ENCODE assay signal across 17 cellular contexts in genomic region chr5:141506381-141507155, GRCh38. TPM values are rescaled to one million over a fixed set of nuclear protein-coding genes. Genes with fewer than 3 reads are reported as not detected.
DNase-seq lines count a peak whose midpoint lies in the region; ATAC-seq and TF ChIP-seq lines count a peak whose summit lies in the region.
"Had no signal": no experiment of that assay in that cellular context is flagged by ENCODE, and none has a peak within 500 bp of the region (broad histone marks: within the 10 kb centered on the region; RNA-seq: fewer than 3 reads in every experiment).

No MANE protein-coding gene starts in this region.

- POLR2A ChIA-PET in AG04450 (lab: Yijun Ruan, JAX): interaction anchor here (0.7 to 4.7 kb wide), 5 partner anchors 12 to 704 kb away, joined by 3 to 40 read pairs (median 23); partner anchors contain the start of gene PCDHGC3
- POLR2A ChIA-PET in OCI-LY7 (lab: Charles Lee): interaction anchor here (0.5 to 17.7 kb wide), 10 partner anchors 9 to 1394 kb away, joined by 3 to 328 read pairs (median 6); partner anchors contain the start of genes PCDHGB3, PCDHGC3, PCDHGC4 and PCDHGC5
- POLR2A ChIA-PET in CD4-positive, alpha-beta T cell (lab: Charles Lee): no interaction called here

- H3K36me3 ChIP-seq in OCI-LY7 (ENCODE audit: insufficient read depth, low read length) (peaks cover 47% of the 10 kb centered on the region), gastroesophageal sphincter (peaks cover 0 to 62% of the 10 kb centered on the region in 2 donors), sigmoid colon (peaks cover 0 to 42% (median 10%) of the 10 kb centered on the region in 4 donors)
- H3K36me3 ChIP-seq: HAP-1 had no signal

- H3K27me3 Mint-ChIP-seq in CD4-positive, alpha-beta T cell: peaks cover 17% of the 10 kb centered on the region
- H3K27me3 Mint-ChIP-seq: activated CD4-positive, alpha-beta memory T cell treated with anti-CD3 and anti-CD28 coated beads, Interleukin-2, amount 10 ng/mL, durations not matched to agents 7 days and 5 days had no signal

- DNase-seq in AG04450 (ENCODE audit: low read depth, low spot score): no peak
- peak; percentile 55 for DNase-seq in OCI-LY7 (ENCODE audit: low spot score)
- DNase-seq in sigmoid colon: no peak
- DNase-seq in medulla oblongata (ENCODE audit: extremely low spot score): no peak
- DNase-seq in CD4-positive, alpha-beta T cell: no peak
- DNase-seq: activated CD4-positive, alpha-beta memory T cell treated with anti-CD3 and anti-CD28 coated beads, Interleukin-2, amount 10 ng/mL, durations not matched to agents 7 days and 5 days; activated gamma-delta T cell; caudate nucleus; DND-41; naive thymus-derived CD8-positive, alpha-beta T cell; PC-9; stimulated activated CD4-positive, alpha-beta T cell treated with anti-CD3 and anti-CD28 coated beads, Interleukin-12 subunit alpha, Interleukin-12 subunit beta, amount 100 ng/mL, for 4 hours; T-helper 2 cell had no signal

- TF ChIP-seq POLR2A in gastroesophageal sphincter (IDR thresholded peaks at IDR 0.05) (no peak), sigmoid colon (IDR thresholded peaks at IDR 0.05) (no peak)

- H3K4me2 ChIP-seq in OCI-LY7 (ENCODE audit: low read length): peak overlapping the region; percentile 94
- H3K4me2 ChIP-seq: PC-9 had no signal

- H3K4me3 ChIP-seq in AG04450 (ENCODE audit: low read depth, low read length) (no peak overlapping the region), OCI-LY7 (ENCODE audit: low read depth, low read length, poor library complexity, severe bottlenecking) (peak overlapping the region; percentile 65), gastroesophageal sphincter (no peak overlapping the region), sigmoid colon (no peak overlapping the region)
- H3K4me3 ChIP-seq: HAP-1, PC-9 had no signal

- H3K27ac ChIP-seq in AG04450 (ENCODE audit: low read depth, low read length) (peak overlapping the region; percentile 39), OCI-LY7 (ENCODE audit: low read depth, low read length, poor library complexity, severe bottlenecking) (peak overlapping the region; percentile 99), gastroesophageal sphincter (peak overlapping the region; percentile 25 to 97 (median 90)), sigmoid colon (peak overlapping the region; percentile 83 to 87 (median 86))
- H3K27ac ChIP-seq in CD4-positive, alpha-beta T cell (ENCODE audit: low read depth, low read length): no peak overlapping the region
- H3K27ac ChIP-seq: PC-9 had no signal

- H3K27me3 ChIP-seq in AG04450 (ENCODE audit: control insufficient read depth, insufficient read depth, low read length) (no peaks in the 10 kb centered on the region), gastroesophageal sphincter (no peaks in the 10 kb centered on the region), sigmoid colon (no peaks in the 10 kb centered on the region)
- H3K27me3 ChIP-seq in CD4-positive, alpha-beta T cell (ENCODE audit: control insufficient read depth, insufficient read depth, low read length): no peaks in the 10 kb centered on the region

- TF ChIP-seq CTCF in AG04450 (IDR thresholded peaks at IDR 0.05; ENCODE audit: low read depth, low read length): no peak
- TF ChIP-seq CTCF in OCI-LY7 (conservative IDR thresholded peaks at IDR 0.05; ENCODE audit: low read length): no peak
- no peak for TF ChIP-seq CTCF in gastroesophageal sphincter (IDR thresholded peaks at IDR 0.05)
- no peak for TF ChIP-seq CTCF in sigmoid colon (IDR thresholded peaks at IDR 0.05)
- no peak for TF ChIP-seq CTCF in CD4-positive, alpha-beta T cell (IDR thresholded peaks at IDR 0.05)

- no peak overlapping the region for H3K4me3 Mint-ChIP-seq in CD4-positive, alpha-beta T cell
- H3K4me3 Mint-ChIP-seq: activated CD4-positive, alpha-beta memory T cell treated with anti-CD3 and anti-CD28 coated beads, Interleukin-2, amount 10 ng/mL, durations not matched to agents 7 days and 5 days; naive thymus-derived CD8-positive, alpha-beta T cell had no signal

- intact Hi-C loops in OCI-LY7 (cut with micrococcal nuclease; ENCODE audit: unreplicated experiment) (loop anchor here (1.0 to 2.0 kb wide), 4 partner anchors 23 to 50 kb away; partner anchors contain the start of gene PCDHGC3), sigmoid colon (cut with DNase I) (no loop called here)
- intact Hi-C loops in CD4-positive, alpha-beta T cell (cut with DNase I, micrococcal nuclease): no loop called here

- peaks cover 12% of the 10 kb centered on the region; the same call in 1 of the 2 replicates for H3K79me2 ChIP-seq in OCI-LY7 (ENCODE audit: insufficient read depth, low read depth, low read length)

- WGBS in gastroesophageal sphincter (ENCODE audit: low coverage in 1 of 2), 2 donors: 76 to 79% methylated on average over 3 to 8 of the region's 8 CpGs
- 88 to 93% methylated on average over 8 of the region's 8 CpGs for whole genome bisulfite sequencing in sigmoid colon, 2 donors

- H3K9me3 Mint-ChIP-seq in CD4-positive, alpha-beta T cell: no peaks in the 10 kb centered on the region
- H3K9me3 Mint-ChIP-seq: activated CD4-positive, alpha-beta memory T cell treated with anti-CD3 and anti-CD28 coated beads, Interleukin-2, amount 10 ng/mL, durations not matched to agents 7 days and 5 days; naive thymus-derived CD8-positive, alpha-beta T cell had no signal

- no peak for ATAC-seq in gastroesophageal sphincter
- ATAC-seq in GM18867 (IDR thresholded peaks at IDR 0.05; ENCODE audit: unreplicated experiment): no peak
- ATAC-seq in CD4-positive, alpha-beta T cell (ENCODE audit: poor library complexity): no peak
- no peak for ATAC-seq in GM18907 (IDR thresholded peaks at IDR 0.05; ENCODE audit: unreplicated experiment)
- ATAC-seq: naive thymus-derived CD8-positive, alpha-beta T cell had no signal

- CTCF ChIA-PET in AG04450 (lab: Charles Lee): interaction anchor here (0.7 to 11.7 kb wide), 4 partner anchors 16 to 959 kb away, joined by 3 to 165 read pairs (median 6); no protein-coding TSS in a partner anchor
- CTCF ChIA-PET in OCI-LY7 (lab: Charles Lee; ENCODE audit: unreplicated experiment): interaction anchor here (0.8 to 9.6 kb wide), 5 partner anchors 20 to 43 kb away, joined by 3 to 138 read pairs (median 5); partner anchors contain the start of gene PCDHGC3
- CTCF ChIA-PET in CD4-positive, alpha-beta T cell (lab: Charles Lee): interaction anchor here (1.1 to 1.3 kb wide), 2 partner anchors 51 to 99 kb away, joined by 3 read pairs; partner anchors contain the start of gene PCDHGB6

- peaks cover 4% of the 10 kb centered on the region for H3K4me1 Mint-ChIP-seq in CD4-positive, alpha-beta T cell (ENCODE audit: low read depth)

- H3K27ac Mint-ChIP-seq in CD4-positive, alpha-beta T cell: no peak overlapping the region
- H3K27ac Mint-ChIP-seq: activated CD4-positive, alpha-beta memory T cell treated with anti-CD3 and anti-CD28 coated beads, Interleukin-2, amount 10 ng/mL, durations not matched to agents 7 days and 5 days had no signal

- H3K9me3 ChIP-seq in AG04450 (ENCODE audit: control insufficient read depth, insufficient read depth, low read length) (no peaks in the 10 kb centered on the region), OCI-LY7 (ENCODE audit: low read length) (no peaks in the 10 kb centered on the region), gastroesophageal sphincter (no peaks in the 10 kb centered on the region), sigmoid colon (no peaks in the 10 kb centered on the region)
- H3K9me3 ChIP-seq in CD4-positive, alpha-beta T cell (ENCODE audit: control insufficient read depth, low read length): no peaks in the 10 kb centered on the region
- H3K9me3 ChIP-seq: HAP-1 had no signal

- no peaks in the 10 kb centered on the region for H3K9me2 ChIP-seq in OCI-LY7 (ENCODE audit: insufficient read depth, low read length)

- H4K20me1 ChIP-seq in OCI-LY7 (ENCODE audit: insufficient read depth, low read length): no peaks in the 10 kb centered on the region

- no peak overlapping the region for H2AFZ ChIP-seq in OCI-LY7 (ENCODE audit: low read length)
- H2AFZ ChIP-seq: PC-9 had no signal

- no peaks in the 10 kb centered on the region for H3K36me3 Mint-ChIP-seq in CD4-positive, alpha-beta T cell (ENCODE audit: low read depth)
- H3K36me3 Mint-ChIP-seq: naive thymus-derived CD8-positive, alpha-beta T cell had no signal

- no TSS peak for BruUV-seq in OCI-LY7 (replicated peaks; lab: Mats Ljungman, UMichigan)

- H3K4me1 ChIP-seq in OCI-LY7 (ENCODE audit: insufficient read depth, low read length, poor library complexity, severe bottlenecking) (peaks cover 92% of the 10 kb centered on the region), gastroesophageal sphincter (peaks cover 7 to 46% (median 30%) of the 10 kb centered on the region in 3 donors), sigmoid colon (peaks cover 0 to 38% (median 37%) of the 10 kb centered on the region in 4 donors)

- no peak for TF ChIP-seq EP300 in gastroesophageal sphincter (IDR thresholded peaks at IDR 0.05)
- no peak for TF ChIP-seq EP300 in sigmoid colon (IDR thresholded peaks at IDR 0.05)

RNA-seq across cellular contexts. Expression of gene PCDHGC5, which starts 17.7 kb away (rescaled TPM):
- polyA plus RNA-seq in AG04450 (2011; rRNA removed) (2.4 and 2.5 TPM in 2 replicates), sigmoid colon (under 1 TPM in 2 of 3 donors, not detected in 1; 0.26 to 0.60 TPM)
- 9.0 and 11.2 TPM in 2 replicates for polyA minus RNA-seq in AG04450 (2011; rRNA and poly(A)+ RNA removed)
- 3.0 and 4.4 TPM in 2 replicates for total RNA-seq in OCI-LY7 (2014; rRNA removed; shearing (Covaris generic))
- total RNA-seq in OCI-LY7 (2022) (5.0 and 5.4 TPM in 2 replicates), gastroesophageal sphincter (1 to 10 TPM in 3 of 4 donors, under 1 TPM in 1; 0.07 to 5.1 (median 1.8) TPM), sigmoid colon (1 to 10 TPM; 1.1 to 5.6 (median 3.6) TPM)
- total RNA-seq in CD4-positive, alpha-beta T cell: not detected
- total RNA-seq: activated CD4-positive, alpha-beta memory T cell treated with anti-CD3 and anti-CD28 coated beads, Interleukin-2, amount 10 ng/mL, durations not matched to agents 7 days and 5 days; naive thymus-derived CD8-positive, alpha-beta T cell; PC-9 had no signal
- polyA plus RNA-seq: naive thymus-derived CD8-positive, alpha-beta T cell had no signal

RNA-seq across cellular contexts. Expression of gene PCDHGC4, which starts 21.7 kb away (rescaled TPM):
- polyA plus RNA-seq in AG04450 (2011; rRNA removed) (0.46 and 0.83 TPM in 2 replicates), sigmoid colon (under 1 TPM in 1 of 3 donors, not detected in 2; 0.47 TPM)
- polyA minus RNA-seq in AG04450 (2011; rRNA and poly(A)+ RNA removed): 6.0 and 7.6 TPM in 2 replicates
- 6.3 and 8.4 TPM in 2 replicates for total RNA-seq in OCI-LY7 (2014; rRNA removed; shearing (Covaris generic))
- total RNA-seq in OCI-LY7 (2022) (6.4 and 7.0 TPM in 2 replicates), gastroesophageal sphincter (10 to 100 TPM in 1 of 4 donors, 1 to 10 TPM in 2, under 1 TPM in 1; 0.10 to 12.9 (median 2.4) TPM), sigmoid colon (1 to 10 TPM; 2.5 to 8.6 (median 5.2) TPM)
- not detected for total RNA-seq in CD4-positive, alpha-beta T cell
- total RNA-seq: activated CD4-positive, alpha-beta memory T cell treated with anti-CD3 and anti-CD28 coated beads, Interleukin-2, amount 10 ng/mL, durations not matched to agents 7 days and 5 days; naive thymus-derived CD8-positive, alpha-beta T cell; PC-9 had no signal
- polyA plus RNA-seq: naive thymus-derived CD8-positive, alpha-beta T cell had no signal

RNA-seq across cellular contexts. Expression of gene PCDHGC3, which starts 30.8 kb away (rescaled TPM):
- polyA plus RNA-seq in AG04450 (2011; rRNA removed) (47.4 and 61.1 TPM in 2 replicates), sigmoid colon (10 to 100 TPM in 2 of 3 donors, 1 to 10 TPM in 1; 5.1 to 24.1 (median 23.4) TPM)
- polyA minus RNA-seq in AG04450 (2011; rRNA and poly(A)+ RNA removed): 42.2 and 53.8 TPM in 2 replicates
- total RNA-seq in OCI-LY7 (2014; rRNA removed; shearing (Covaris generic)): 20.4 and 27.2 TPM in 2 replicates
- total RNA-seq in OCI-LY7 (2022) (59.7 and 60.0 TPM in 2 replicates), gastroesophageal sphincter (10 to 100 TPM; 52.6 to 95.6 (median 63.2) TPM), sigmoid colon (10 to 100 TPM; 31.4 to 47.8 (median 39.4) TPM)
- total RNA-seq in CD4-positive, alpha-beta T cell: not detected
- total RNA-seq: activated CD4-positive, alpha-beta memory T cell treated with anti-CD3 and anti-CD28 coated beads, Interleukin-2, amount 10 ng/mL, durations not matched to agents 7 days and 5 days; naive thymus-derived CD8-positive, alpha-beta T cell had no signal

Comparison
In these comparisons a context has a peak if more than half of its experiments do, and no peak if none do; other contexts are left out.
1. RNA of gene PCDHGC3, which starts 30.8 kb away (total RNA-seq): 52.6 to 95.6 TPM in gastroesophageal sphincter, 20.4 to 60.0 TPM in OCI-LY7 and 31.4 to 47.8 TPM in sigmoid colon; not detected in CD4-positive, alpha-beta T cell; every median in the first group is over 10 times any median in the second.